In genomic region chr12:31471823-31472222, GRCh38 we compare ENCODE assay signal across 1 cellular context.
TF ChIP-seq lines count a peak whose summit lies in the region.

No MANE protein-coding gene starts in this region.

TF ChIP-seq in GM23338, 12 proteins besides CTCF, POLR2A, EP300 and RAD21 (continued from another document):
- TF ChIP-seq ZNF462 (CRISPR knock-in tag; IDR thresholded peaks at IDR 0.05) (no peak), EZH2phosphoT487 (IDR thresholded peaks at IDR 0.05; ENCODE audit: unreplicated experiment) (no peak), ETS1 (IDR thresholded peaks at IDR 0.05) (no peak), JUNB (IDR thresholded peaks at IDR 0.05; ENCODE audit: unreplicated experiment) (no peak), CREB1 (CRISPR knock-in tag; IDR thresholded peaks at IDR 0.05; ENCODE audit: low read depth) (no peak), EZH2 (IDR thresholded peaks at IDR 0.05; ENCODE audit: low read depth, unreplicated experiment) (no peak), REST (IDR thresholded peaks at IDR 0.05; ENCODE audit: unreplicated experiment) (no peak)
